ENCODE assay signal across 1 cellular context in the genomic region with DNA sequence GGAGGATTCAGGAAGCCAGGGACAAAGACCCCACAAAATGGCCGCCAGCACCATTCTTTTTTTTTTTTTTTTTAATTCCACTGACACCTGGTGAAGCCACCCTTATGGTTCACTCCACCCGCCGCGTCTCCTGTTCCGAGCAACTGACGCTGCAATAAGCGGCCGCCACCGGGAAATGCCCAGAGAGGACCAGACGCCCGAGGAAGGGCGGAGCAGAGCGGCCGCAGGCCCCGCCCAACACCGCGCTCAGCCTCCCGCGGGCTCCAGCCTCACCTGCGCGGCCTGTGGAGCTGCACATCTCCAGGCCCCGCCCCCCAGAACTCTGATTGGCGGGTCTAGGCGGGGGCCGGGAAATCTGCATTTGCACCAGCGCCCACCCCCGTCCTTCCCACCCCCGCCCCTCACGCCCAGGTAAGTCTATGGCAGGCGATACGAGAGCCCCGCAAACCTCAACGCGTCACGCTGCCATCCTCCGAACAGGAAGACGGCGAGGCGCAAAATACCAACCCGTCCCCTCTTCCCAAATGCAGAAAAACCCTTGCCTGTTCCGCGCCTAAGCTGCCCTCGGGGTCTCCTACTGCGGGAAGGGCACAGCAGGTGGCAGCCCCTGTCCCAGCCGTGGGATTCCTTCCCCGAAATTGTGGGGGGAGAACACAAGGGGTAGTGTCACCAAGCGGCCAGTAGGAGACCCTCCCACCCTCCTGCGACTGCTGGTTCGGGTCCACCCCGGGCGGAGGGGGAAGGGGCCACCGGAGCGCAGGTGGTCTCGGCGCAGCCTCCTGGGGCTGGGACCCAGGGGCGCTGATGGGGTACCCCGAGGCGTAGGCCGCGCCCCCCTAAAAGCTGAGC.
TF ChIP-seq lines count a peak whose summit lies in the region.

No MANE protein-coding gene starts in this region.

TF ChIP-seq in HepG2, 621 proteins besides CTCF, POLR2A, EP300 and RAD21 (continued from another document and continues in another):
- 0 out of 2 replicates have a peak, but pooled peaks have one; percentile 52 for TF ChIP-seq ZNF747 (CRISPR knock-in tag; IDR thresholded peaks at IDR 0.05; ENCODE audit: borderline replicate concordance)
- no peak for TF ChIP-seq ATAD3A (CRISPR knock-in tag; IDR thresholded peaks at IDR 0.05)
- peak; percentile 33; the same call in 1 of the 2 replicates for TF ChIP-seq RBAK (CRISPR knock-in tag; IDR thresholded peaks at IDR 0.05)
- peak; percentile 62 for TF ChIP-seq PHF8 (CRISPR knock-in tag; IDR thresholded peaks at IDR 0.05)
- peak; percentile 17; the same call in 1 of the 2 replicates for TF ChIP-seq HDAC1 (CRISPR knock-in tag; IDR thresholded peaks at IDR 0.05)
- peak; percentile 51 for TF ChIP-seq UBTF (CRISPR knock-in tag; IDR thresholded peaks at IDR 0.05)
- TF ChIP-seq, protein P1, sequence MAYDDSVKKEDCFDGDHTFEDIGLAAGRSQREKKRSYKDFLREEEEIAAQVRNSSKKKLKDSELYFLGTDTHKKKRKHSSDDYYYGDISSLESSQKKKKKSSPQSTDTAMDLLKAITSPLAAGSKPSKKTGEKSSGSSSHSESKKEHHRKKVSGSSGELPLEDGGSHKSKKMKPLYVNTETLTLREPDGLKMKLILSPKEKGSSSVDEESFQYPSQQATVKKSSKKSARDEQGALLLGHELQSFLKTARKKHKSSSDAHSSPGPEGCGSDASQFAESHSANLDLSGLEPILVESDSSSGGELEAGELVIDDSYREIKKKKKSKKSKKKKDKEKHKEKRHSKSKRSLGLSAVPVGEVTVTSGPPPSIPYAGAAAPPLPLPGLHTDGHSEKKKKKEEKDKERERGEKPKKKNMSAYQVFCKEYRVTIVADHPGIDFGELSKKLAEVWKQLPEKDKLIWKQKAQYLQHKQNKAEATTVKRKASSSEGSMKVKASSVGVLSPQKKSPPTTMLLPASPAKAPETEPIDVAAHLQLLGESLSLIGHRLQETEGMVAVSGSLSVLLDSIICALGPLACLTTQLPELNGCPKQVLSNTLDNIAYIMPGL (CRISPR knock-in tag; IDR thresholded peaks at IDR 0.05; ENCODE audit: borderline replicate concordance in 1 of 2, low read depth in 1 of 2): peak; percentile 74 to 83; a peak in 2 of 4 replicates
- TF ChIP-seq, protein P2, sequence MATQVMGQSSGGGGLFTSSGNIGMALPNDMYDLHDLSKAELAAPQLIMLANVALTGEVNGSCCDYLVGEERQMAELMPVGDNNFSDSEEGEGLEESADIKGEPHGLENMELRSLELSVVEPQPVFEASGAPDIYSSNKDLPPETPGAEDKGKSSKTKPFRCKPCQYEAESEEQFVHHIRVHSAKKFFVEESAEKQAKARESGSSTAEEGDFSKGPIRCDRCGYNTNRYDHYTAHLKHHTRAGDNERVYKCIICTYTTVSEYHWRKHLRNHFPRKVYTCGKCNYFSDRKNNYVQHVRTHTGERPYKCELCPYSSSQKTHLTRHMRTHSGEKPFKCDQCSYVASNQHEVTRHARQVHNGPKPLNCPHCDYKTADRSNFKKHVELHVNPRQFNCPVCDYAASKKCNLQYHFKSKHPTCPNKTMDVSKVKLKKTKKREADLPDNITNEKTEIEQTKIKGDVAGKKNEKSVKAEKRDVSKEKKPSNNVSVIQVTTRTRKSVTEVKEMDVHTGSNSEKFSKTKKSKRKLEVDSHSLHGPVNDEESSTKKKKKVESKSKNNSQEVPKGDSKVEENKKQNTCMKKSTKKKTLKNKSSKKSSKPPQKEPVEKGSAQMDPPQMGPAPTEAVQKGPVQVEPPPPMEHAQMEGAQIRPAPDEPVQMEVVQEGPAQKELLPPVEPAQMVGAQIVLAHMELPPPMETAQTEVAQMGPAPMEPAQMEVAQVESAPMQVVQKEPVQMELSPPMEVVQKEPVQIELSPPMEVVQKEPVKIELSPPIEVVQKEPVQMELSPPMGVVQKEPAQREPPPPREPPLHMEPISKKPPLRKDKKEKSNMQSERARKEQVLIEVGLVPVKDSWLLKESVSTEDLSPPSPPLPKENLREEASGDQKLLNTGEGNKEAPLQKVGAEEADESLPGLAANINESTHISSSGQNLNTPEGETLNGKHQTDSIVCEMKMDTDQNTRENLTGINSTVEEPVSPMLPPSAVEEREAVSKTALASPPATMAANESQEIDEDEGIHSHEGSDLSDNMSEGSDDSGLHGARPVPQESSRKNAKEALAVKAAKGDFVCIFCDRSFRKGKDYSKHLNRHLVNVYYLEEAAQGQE (IDR thresholded peaks at IDR 0.05; ENCODE audit: borderline replicate concordance in 1 of 2, low read depth in 1 of 2, low read length in 2 of 2): peak in 1 of 2 experiments; percentile 21; a peak in 1 of 4 replicates
- TF ChIP-seq SALL1 (CRISPR knock-in tag; IDR thresholded peaks at IDR 0.05): peak; percentile 57
- TF ChIP-seq ZNF629 (CRISPR knock-in tag; conservative IDR thresholded peaks at IDR 0.05): 0 out of 2 replicates have a peak, but pooled peaks have one; percentile 15
- TF ChIP-seq ZNF382 (CRISPR knock-in tag; IDR thresholded peaks at IDR 0.05; ENCODE audit: borderline replicate concordance): no peak
- TF ChIP-seq SRY (CRISPR knock-in tag; IDR thresholded peaks at IDR 0.05): peak; percentile 50; the same call in 1 of the 2 replicates
- TF ChIP-seq NFKBIZ (CRISPR knock-in tag; IDR thresholded peaks at IDR 0.05): 0 out of 2 replicates have a peak, but pooled peaks have one; percentile 3
- TF ChIP-seq, protein P3, sequence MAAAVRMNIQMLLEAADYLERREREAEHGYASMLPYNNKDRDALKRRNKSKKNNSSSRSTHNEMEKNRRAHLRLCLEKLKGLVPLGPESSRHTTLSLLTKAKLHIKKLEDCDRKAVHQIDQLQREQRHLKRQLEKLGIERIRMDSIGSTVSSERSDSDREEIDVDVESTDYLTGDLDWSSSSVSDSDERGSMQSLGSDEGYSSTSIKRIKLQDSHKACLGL (CRISPR knock-in tag; IDR thresholded peaks at IDR 0.05): peak; percentile 54
- TF ChIP-seq ZNF101 (CRISPR knock-in tag; IDR thresholded peaks at IDR 0.05; ENCODE audit: borderline replicate concordance, low read depth): no peak
- no peak for TF ChIP-seq ZNF296 (CRISPR knock-in tag; conservative IDR thresholded peaks at IDR 0.05)
- no peak for TF ChIP-seq ZNF224 (CRISPR knock-in tag; IDR thresholded peaks at IDR 0.05)
- no peak for TF ChIP-seq ZNF432 (CRISPR knock-in tag; IDR thresholded peaks at IDR 0.05; ENCODE audit: borderline replicate concordance)
- TF ChIP-seq XRCC5 (optimal IDR thresholded peaks at IDR 0.05; ENCODE audit: low read length): peak; percentile 56
- 0 out of 4 replicates have a peak, but pooled peaks of 1 of the 2 experiments have one; percentile 28 for TF ChIP-seq NR2F1 (CRISPR knock-in tag; IDR thresholded peaks at IDR 0.05)
- TF ChIP-seq ZNF274 (CRISPR knock-in tag; IDR thresholded peaks at IDR 0.05): peak; percentile 89
- peak; percentile 74; the same call in 1 of the 2 replicates for TF ChIP-seq KAT8 (CRISPR knock-in tag; IDR thresholded peaks at IDR 0.05)
- no peak for TF ChIP-seq ZNF326 (CRISPR knock-in tag; IDR thresholded peaks at IDR 0.05; ENCODE audit: borderline replicate concordance)
- peak; percentile 38 for TF ChIP-seq CCAR2 (optimal IDR thresholded peaks at IDR 0.05; ENCODE audit: low read depth, low read length)
- TF ChIP-seq TBL1XR1 (IDR thresholded peaks at IDR 0.05; ENCODE audit: borderline replicate concordance, low read length, partially characterized antibody): peak; percentile 31
- no peak for TF ChIP-seq SIN3B (IDR thresholded peaks at IDR 0.05; ENCODE audit: low read length)
- TF ChIP-seq ZNF816 (CRISPR knock-in tag; IDR thresholded peaks at IDR 0.05; ENCODE audit: borderline replicate concordance): peak; percentile 1; the same call in 1 of the 2 replicates
- TF ChIP-seq NFKB2 (CRISPR knock-in tag; IDR thresholded peaks at IDR 0.05; ENCODE audit: borderline replicate concordance): peak; percentile 36; the same call in 1 of the 2 replicates
- TF ChIP-seq TSC22D2 (CRISPR knock-in tag; IDR thresholded peaks at IDR 0.05; ENCODE audit: borderline replicate concordance): peak; percentile 32
- TF ChIP-seq, protein P4, sequence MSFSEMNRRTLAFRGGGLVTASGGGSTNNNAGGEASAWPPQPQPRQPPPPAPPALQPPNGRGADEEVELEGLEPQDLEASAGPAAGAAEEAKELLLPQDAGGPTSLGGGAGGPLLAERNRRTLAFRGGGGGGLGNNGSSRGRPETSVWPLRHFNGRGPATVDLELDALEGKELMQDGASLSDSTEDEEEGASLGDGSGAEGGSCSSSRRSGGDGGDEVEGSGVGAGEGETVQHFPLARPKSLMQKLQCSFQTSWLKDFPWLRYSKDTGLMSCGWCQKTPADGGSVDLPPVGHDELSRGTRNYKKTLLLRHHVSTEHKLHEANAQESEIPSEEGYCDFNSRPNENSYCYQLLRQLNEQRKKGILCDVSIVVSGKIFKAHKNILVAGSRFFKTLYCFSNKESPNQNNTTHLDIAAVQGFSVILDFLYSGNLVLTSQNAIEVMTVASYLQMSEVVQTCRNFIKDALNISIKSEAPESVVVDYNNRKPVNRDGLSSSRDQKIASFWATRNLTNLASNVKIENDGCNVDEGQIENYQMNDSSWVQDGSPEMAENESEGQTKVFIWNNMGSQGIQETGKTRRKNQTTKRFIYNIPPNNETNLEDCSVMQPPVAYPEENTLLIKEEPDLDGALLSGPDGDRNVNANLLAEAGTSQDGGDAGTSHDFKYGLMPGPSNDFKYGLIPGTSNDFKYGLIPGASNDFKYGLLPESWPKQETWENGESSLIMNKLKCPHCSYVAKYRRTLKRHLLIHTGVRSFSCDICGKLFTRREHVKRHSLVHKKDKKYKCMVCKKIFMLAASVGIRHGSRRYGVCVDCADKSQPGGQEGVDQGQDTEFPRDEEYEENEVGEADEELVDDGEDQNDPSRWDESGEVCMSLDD (CRISPR knock-in tag; IDR thresholded peaks at IDR 0.05; ENCODE audit: borderline replicate concordance): peak; percentile 39; the same call in 1 of the 2 replicates
- TF ChIP-seq NRL (CRISPR knock-in tag; IDR thresholded peaks at IDR 0.05; ENCODE audit: borderline replicate concordance): peak; percentile 42; the same call in 1 of the 2 replicates
- TF ChIP-seq TFAP4 (IDR thresholded peaks at IDR 0.05; ENCODE audit: borderline replicate concordance, low read depth): 0 out of 2 replicates have a peak, but pooled peaks have one; percentile 6
- peak; percentile 62 for TF ChIP-seq ZFX (CRISPR knock-in tag; IDR thresholded peaks at IDR 0.05; ENCODE audit: low read depth)
- TF ChIP-seq POGK (CRISPR knock-in tag; conservative IDR thresholded peaks at IDR 0.05): peak; percentile 18; the same call in 1 of the 2 replicates
- TF ChIP-seq LCORL (IDR thresholded peaks at IDR 0.05): no peak; the same call in 1 of the 2 replicates
- peak; percentile 86 for TF ChIP-seq LCORL (CRISPR knock-in tag; IDR thresholded peaks at IDR 0.05)
- TF ChIP-seq KDM1A (CRISPR knock-in tag; IDR thresholded peaks at IDR 0.05): 0 out of 2 replicates have a peak, but pooled peaks have one; percentile 10
- no peak for TF ChIP-seq CHCHD3 (CRISPR knock-in tag; IDR thresholded peaks at IDR 0.05)
- no peak for TF ChIP-seq HCFC1 (IDR thresholded peaks at IDR 0.05; ENCODE audit: low read depth, low read length)
- TF ChIP-seq ZMYM3 (CRISPR knock-in tag; IDR thresholded peaks at IDR 0.05): peak; percentile 80
- no peak for TF ChIP-seq ATF4 (CRISPR knock-in tag; IDR thresholded peaks at IDR 0.05)
- TF ChIP-seq ZKSCAN8 (CRISPR knock-in tag; IDR thresholded peaks at IDR 0.05; ENCODE audit: borderline replicate concordance): peak; percentile 53
- TF ChIP-seq SRSF9 (IDR thresholded peaks at IDR 0.05; ENCODE audit: borderline replicate concordance, insufficient read depth, low read depth, low read length, poor library complexity, severe bottlenecking): no peak
- TF ChIP-seq ZKSCAN5 (CRISPR knock-in tag; IDR thresholded peaks at IDR 0.05): no peak
